In genomic region chr11:115132829-115133228, GRCh38 we compare ENCODE assay signal across 12 cellular contexts.
DNase-seq lines count a peak whose midpoint lies in the region; ATAC-seq, FAIRE-seq and TF ChIP-seq lines count a peak whose summit lies in the region.
"Had no signal": no experiment of that assay in that cellular context is flagged by ENCODE, and none has a peak within 500 bp of the region (broad histone marks: within the 10 kb centered on the region; RNA-seq: fewer than 3 reads in every experiment).

No MANE protein-coding gene starts in this region.

- H3K27me3 ChIP-seq in thyroid gland, result no peaks in the 10 kb centered on the region
- H3K27me3 ChIP-seq: cardiac muscle cell had no signal

- H3K36me3 ChIP-seq in thyroid gland, result no peaks in the 10 kb centered on the region
- H3K36me3 ChIP-seq: cardiac muscle cell had no signal

- WGBS in thyroid gland, 2 donors, result 22 to 49% methylated on average over 2 of the region's 2 CpGs

- H3K27ac ChIP-seq in thyroid gland, result no peak overlapping the region
- H3K27ac ChIP-seq: cardiac muscle cell had no signal

- H3K27ac Mint-ChIP-seq in activated CD4-positive, alpha-beta memory T cell treated with anti-CD3 and anti-CD28 coated beads for 36 hours, result no peak overlapping the region
- no peak overlapping the region for H3K27ac Mint-ChIP-seq in activated CD4-positive, alpha-beta memory T cell treated with anti-CD3 and anti-CD28 coated beads, Interleukin-2, amount 10 ng/mL, durations not matched to agents 7 days and 5 days
- H3K27ac Mint-ChIP-seq: B cell had no signal

- no peaks in the 10 kb centered on the region for H3K9me3 ChIP-seq in thyroid gland

- FAIRE-seq in HTR-8/SVneo (lab: Jason Lieb, UNC), result peak; percentile 23

- POLR2A ChIA-PET in activated CD4-positive, alpha-beta memory T cell treated with anti-CD3 and anti-CD28 coated beads for 36 hours (lab: Charles Lee), result no interaction called here
- POLR2A ChIA-PET in activated CD4-positive, alpha-beta memory T cell treated with anti-CD3 and anti-CD28 coated beads, Interleukin-2, amount 10 ng/mL, durations not matched to agents 7 days and 5 days (lab: Charles Lee), result no interaction called here

- CTCF ChIA-PET in activated CD4-positive, alpha-beta memory T cell treated with anti-CD3 and anti-CD28 coated beads for 36 hours (lab: Charles Lee), result no interaction called here
- CTCF ChIA-PET in activated CD4-positive, alpha-beta memory T cell treated with anti-CD3 and anti-CD28 coated beads, Interleukin-2, amount 10 ng/mL, durations not matched to agents 7 days and 5 days (lab: Charles Lee), result no interaction called here

- no peaks in the 10 kb centered on the region for H3K9me3 Mint-ChIP-seq in activated CD4-positive, alpha-beta memory T cell treated with anti-CD3 and anti-CD28 coated beads for 36 hours
- H3K9me3 Mint-ChIP-seq in activated CD4-positive, alpha-beta memory T cell treated with anti-CD3 and anti-CD28 coated beads, Interleukin-2, amount 10 ng/mL, durations not matched to agents 7 days and 5 days, result no peaks in the 10 kb centered on the region

- no peaks in the 10 kb centered on the region for H3K4me1 Mint-ChIP-seq in activated CD4-positive, alpha-beta memory T cell treated with anti-CD3 and anti-CD28 coated beads for 36 hours (ENCODE audit: low read depth)
- no peaks in the 10 kb centered on the region for H3K4me1 Mint-ChIP-seq in activated CD4-positive, alpha-beta memory T cell treated with anti-CD3 and anti-CD28 coated beads, Interleukin-2, amount 10 ng/mL, durations not matched to agents 7 days and 5 days
- H3K4me1 Mint-ChIP-seq: B cell had no signal

- H3K4me3 Mint-ChIP-seq in activated CD4-positive, alpha-beta memory T cell treated with anti-CD3 and anti-CD28 coated beads for 36 hours, result no peak overlapping the region
- H3K4me3 Mint-ChIP-seq in activated CD4-positive, alpha-beta memory T cell treated with anti-CD3 and anti-CD28 coated beads, Interleukin-2, amount 10 ng/mL, durations not matched to agents 7 days and 5 days, result no peak overlapping the region
- H3K4me3 Mint-ChIP-seq: B cell had no signal

- no peak for ATAC-seq in GM21576 (IDR thresholded peaks at IDR 0.05; ENCODE audit: unreplicated experiment)
- ATAC-seq: stimulated activated naive CD8-positive, alpha-beta T cell treated with anti-CD3 and anti-CD28 coated beads, Interleukin-15, Interleukin-2, amounts not matched to agents 100 U/mL and 50 U/mL, for 24 hours had no signal

- peak; percentile 19 for DNase-seq in activated CD4-positive, alpha-beta memory T cell treated with anti-CD3 and anti-CD28 coated beads for 36 hours
- no peak for DNase-seq in activated CD4-positive, alpha-beta memory T cell treated with anti-CD3 and anti-CD28 coated beads, Interleukin-2, amount 10 ng/mL, durations not matched to agents 7 days and 5 days
- DNase-seq in HTR-8/SVneo (ENCODE audit: insufficient read length, low spot score) (no peak), epithelial cell of esophagus (ENCODE audit: low read depth) (peak; percentile 1), thyroid gland (peak; percentile 11 to 29), GM19240 (ENCODE audit: insufficient read length, low spot score) (no peak), dedifferentiated amniotic fluid mesenchymal stem cell (ENCODE audit: extremely low spot score) (no peak)
- DNase-seq: foreskin melanocyte; stimulated activated naive CD8-positive, alpha-beta T cell treated with anti-CD3 and anti-CD28 coated beads, Interleukin-15, Interleukin-2, amounts not matched to agents 100 U/mL and 50 U/mL, for 24 hours had no signal

- H3K36me3 Mint-ChIP-seq in activated CD4-positive, alpha-beta memory T cell treated with anti-CD3 and anti-CD28 coated beads for 36 hours, result no peaks in the 10 kb centered on the region
- no peaks in the 10 kb centered on the region for H3K36me3 Mint-ChIP-seq in activated CD4-positive, alpha-beta memory T cell treated with anti-CD3 and anti-CD28 coated beads, Interleukin-2, amount 10 ng/mL, durations not matched to agents 7 days and 5 days (ENCODE audit: low read depth)

- H3K4me1 ChIP-seq in thyroid gland, result peaks cover 0 to 9% of the 10 kb centered on the region in 2 donors

- peaks cover 1% of the 10 kb centered on the region for H3K27me3 Mint-ChIP-seq in activated CD4-positive, alpha-beta memory T cell treated with anti-CD3 and anti-CD28 coated beads for 36 hours
- no peaks in the 10 kb centered on the region for H3K27me3 Mint-ChIP-seq in activated CD4-positive, alpha-beta memory T cell treated with anti-CD3 and anti-CD28 coated beads, Interleukin-2, amount 10 ng/mL, durations not matched to agents 7 days and 5 days

- intact Hi-C loops in activated CD4-positive, alpha-beta memory T cell treated with anti-CD3 and anti-CD28 coated beads for 36 hours (cut with micrococcal nuclease), result no loop called here
- intact Hi-C loops in thyroid gland (cut with DNase I), result no loop called here

- TF ChIP-seq POLR2A in thyroid gland (IDR thresholded peaks at IDR 0.05), result no peak

- H3K4me3 ChIP-seq in epithelial cell of esophagus (ENCODE audit: low read length), result no peak overlapping the region
- H3K4me3 ChIP-seq in thyroid gland (replicated peaks in 1 of 3), result no peak overlapping the region
- H3K4me3 ChIP-seq: cardiac muscle cell had no signal

- TF ChIP-seq CTCF in epithelial cell of esophagus (IDR thresholded peaks at IDR 0.05; ENCODE audit: insufficient read depth, low read depth, low read length, missing control alignments), result no peak
- TF ChIP-seq CTCF in thyroid gland (IDR thresholded peaks at IDR 0.05), result peak in 3 of 6 experiments; percentile 13 to 23 (median 14)

Comparison
In these comparisons a context has a peak if more than half of its experiments do, and no peak if none do; other contexts are left out.
1. DNase-seq: peak in activated CD4-positive, alpha-beta memory T cell treated with anti-CD3 and anti-CD28 coated beads for 36 hours (single experiment), epithelial cell of esophagus (single experiment) and thyroid gland (2 of 2); none in activated CD4-positive, alpha-beta memory T cell treated with anti-CD3 and anti-CD28 coated beads, Interleukin-2, amount 10 ng/mL, durations not matched to agents 7 days and 5 days (single experiment), HTR-8/SVneo (single experiment), GM19240 (single experiment) and dedifferentiated amniotic fluid mesenchymal stem cell (single experiment).